Comparison of ENCODE assay signal across 19 cellular contexts in the genomic region with DNA sequence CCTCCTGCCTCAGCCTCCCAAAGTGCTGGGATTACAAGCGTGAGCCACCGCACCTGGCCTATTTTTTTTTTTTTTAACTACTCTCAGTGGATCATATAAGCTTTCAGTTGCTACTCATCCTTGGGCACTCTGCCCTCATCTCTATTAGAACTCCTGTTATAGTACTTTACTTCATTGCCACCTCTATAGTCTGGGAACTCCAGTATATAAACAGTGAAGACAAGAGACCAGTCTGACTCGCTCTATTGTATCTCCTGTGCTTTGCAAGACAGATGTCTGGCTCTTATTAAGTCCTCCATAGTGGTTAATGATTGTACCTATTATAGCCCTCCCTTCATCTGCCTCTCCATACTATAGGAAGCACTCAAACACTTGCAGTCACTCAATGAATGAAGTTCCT. TPM values are rescaled to one million over a fixed set of nuclear protein-coding genes. Genes with fewer than 3 reads are reported as not detected.
DNase-seq lines count a peak whose midpoint lies in the region; ATAC-seq lines count a peak whose summit lies in the region.
"Had no signal": no experiment of that assay in that cellular context is flagged by ENCODE, and none has a peak within 500 bp of the region (broad histone marks: within the 10 kb centered on the region; RNA-seq: fewer than 3 reads in every experiment).

No MANE protein-coding gene starts in this region.

- peak; percentile 18 for DNase-seq in NCI-H82 (lab: John Stamatoyannopoulos, UW)
- no peak for DNase-seq in NCI-H82 treated with DMSO at 0.1 percent for 48 hours (lab: John Stamatoyannopoulos, UW; ENCODE audit: unreplicated experiment)
- DNase-seq in NCI-H1436 treated with DMSO at 0.1 percent for 48 hours (lab: John Stamatoyannopoulos, UW): peak; percentile 55
- DNase-seq in renal cortical epithelial cell (ENCODE audit: low read depth): peak; percentile 41
- DNase-seq in NCI-H1092 (lab: John Stamatoyannopoulos, UW): no peak
- no peak for DNase-seq in D341Med (ENCODE audit: low spot score)
- DNase-seq: activated CD4-positive, alpha-beta T cell treated with anti-CD3 and anti-CD28 coated beads, Interleukin-2, amount 50 U/mL, for 1 hour; central memory CD4-positive, alpha-beta T cell; GDM1; left ventricle myocardium inferior; natural killer cell; NCI-H1105; NCI-H2107; OCI-M1; stimulated activated CD4-positive, alpha-beta T cell treated with anti-CD3 and anti-CD28 coated beads, Interleukin-2, amount 100 ng/mL, for 24 hours; WERI-Rb-1 had no signal

- ATAC-seq in esophagus mucosa: peak; percentile 24
- ATAC-seq in HG03039 (IDR thresholded peaks at IDR 0.05; ENCODE audit: unreplicated experiment): no peak
- ATAC-seq: natural killer cell, Right ventricle myocardium inferior had no signal

RNA-seq across cellular contexts. Expression of a gene that starts 15.1 kb away (rescaled TPM):
- total RNA-seq in esophagus mucosa (80.6 TPM), renal cortical epithelial cell (49.0 and 118 TPM in 2 replicates)

RNA-seq across cellular contexts. Expression of a gene that starts 44.0 kb away (rescaled TPM):
- 10.5 TPM for total RNA-seq in esophagus mucosa
- total RNA-seq in renal cortical epithelial cell: 3.1 and 4.7 TPM in 2 replicates

Comparison
In these comparisons a context has a peak if more than half of its experiments do, and no peak if none do; other contexts are left out.
1. DNase-seq: peak in NCI-H82 (single experiment), NCI-H1436 treated with DMSO at 0.1 percent for 48 hours (single experiment) and renal cortical epithelial cell (single experiment); none in NCI-H82 treated with DMSO at 0.1 percent for 48 hours (single experiment), NCI-H1092 (single experiment) and D341Med (single experiment).